1 cellular context compared by ENCODE assay signal in the genomic region with DNA sequence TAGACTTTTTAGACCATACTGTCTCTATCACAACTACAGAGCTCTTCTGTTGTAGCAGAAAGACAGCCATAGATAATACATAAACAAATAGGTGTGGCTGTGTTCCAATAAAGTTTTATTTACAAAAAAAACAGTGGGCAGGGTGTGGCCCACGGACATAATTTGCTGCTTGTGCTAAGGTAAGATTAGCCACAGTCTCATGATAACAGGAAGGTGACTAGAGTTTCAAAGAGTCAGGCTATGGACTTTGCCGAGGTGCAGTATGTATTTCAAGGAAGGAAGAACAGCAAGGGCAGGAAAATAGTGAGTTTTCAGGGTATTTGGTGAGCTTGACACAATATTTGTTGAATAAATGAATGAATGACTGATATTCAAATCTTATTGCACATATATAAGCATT.
TF ChIP-seq lines count a peak whose summit lies in the region.

No MANE protein-coding gene starts in this region.

TF ChIP-seq in GM23338, 12 proteins besides CTCF, POLR2A, EP300 and RAD21:
- no peak for TF ChIP-seq ZNF462 (CRISPR knock-in tag; IDR thresholded peaks at IDR 0.05)
